18 cellular contexts compared by ENCODE assay signal in genomic region chr4:154939851-154940250, GRCh38.
"Had no signal": no experiment of that assay in that cellular context is flagged by ENCODE, and none has a peak within 500 bp of the region (broad histone marks: within the 10 kb centered on the region; RNA-seq: fewer than 3 reads in every experiment).

No MANE protein-coding gene starts in this region.

- DNase-seq: KBM-7, NCI-H1048, NCI-H1105, NCI-H1417, NCI-H1436 treated with DMSO at 0.1 percent for 48 hours, NCI-H1694, NCI-H187 treated with DMSO at 0.1 percent for 48 hours, NCI-H2029 treated with DMSO at 0.1 percent for 48 hours, NCI-H2171 treated with DMSO at 0.1 percent for 48 hours, NCI-H345, NCI-H446 treated with DMSO at 0.1 percent for 48 hours, NCI-H510A treated with DMSO at 0.1 percent for 48 hours, NCI-H526, Right ventricle myocardium superior, RPMI8226, SIG-M5, SK-N-SH had no signal

- H3K4me3 ChIP-seq: SJSA1 had no signal

- H3K27me3 ChIP-seq: SJSA1 had no signal

- H3K4me1 ChIP-seq: SJSA1 had no signal

- H3K9me3 ChIP-seq: SJSA1, SK-N-SH had no signal

- H3K36me3 ChIP-seq: SJSA1 had no signal
